20 cellular contexts compared by ENCODE assay signal in genomic region chr3:50286322-50287227, GRCh38. TPM values are rescaled to one million over a fixed set of nuclear protein-coding genes. Genes with fewer than 3 reads are reported as not detected.
DNase-seq lines count a peak whose midpoint lies in the region; ATAC-seq, FAIRE-seq and TF ChIP-seq lines count a peak whose summit lies in the region.
"Had no signal": no experiment of that assay in that cellular context is flagged by ENCODE, and none has a peak within 500 bp of the region (broad histone marks: within the 10 kb centered on the region; RNA-seq: fewer than 3 reads in every experiment).

No MANE protein-coding gene starts in this region.

- H3K4me3 Mint-ChIP-seq in activated CD8-positive, alpha-beta memory T cell treated with anti-CD3 and anti-CD28 coated beads, Interleukin-2, amount 10 ng/mL, durations not matched to agents 7 days and 5 days = no peak overlapping the region

- H3K27me3 Mint-ChIP-seq in activated CD8-positive, alpha-beta memory T cell treated with anti-CD3 and anti-CD28 coated beads, Interleukin-2, amount 10 ng/mL, durations not matched to agents 7 days and 5 days = no peaks in the 10 kb centered on the region
- H3K27me3 Mint-ChIP-seq: CD4-positive, alpha-beta memory T cell had no signal

- intact Hi-C loops in mucosa of descending colon (cut with DNase I, micrococcal nuclease) = no loop called here

- no peak for TF ChIP-seq CTCF in mucosa of descending colon (IDR thresholded peaks at IDR 0.05)

- no peak for ATAC-seq in activated CD8-positive, alpha-beta memory T cell treated with anti-CD3 and anti-CD28 coated beads, Interleukin-2, amount 10 ng/mL, durations not matched to agents 7 days and 5 days
- ATAC-seq in mucosa of descending colon = no peak
- ATAC-seq: PC-3 had no signal

- H3K4me3 ChIP-seq in mucosa of descending colon = no peak overlapping the region

- peak overlapping the region; percentile 32 for H3K27ac Mint-ChIP-seq in activated CD8-positive, alpha-beta memory T cell treated with anti-CD3 and anti-CD28 coated beads, Interleukin-2, amount 10 ng/mL, durations not matched to agents 7 days and 5 days

- no peak for DNase-seq in activated CD8-positive, alpha-beta memory T cell treated with anti-CD3 and anti-CD28 coated beads, Interleukin-2, amount 10 ng/mL, durations not matched to agents 7 days and 5 days
- no peak for DNase-seq in activated CD8-positive, alpha-beta memory T cell treated with anti-CD3 and anti-CD28 coated beads for 24 hours
- no peak for DNase-seq in GM12891 (ENCODE audit: insufficient read length, low spot score)
- DNase-seq in ecto neural progenitor cell (ENCODE audit: low spot score) = peak; percentile 29
- DNase-seq in islet precursor cell = peak; percentile 48
- DNase-seq in mucosa of descending colon = no peak
- DNase-seq in C1 segment of cervical spinal cord (lab: John Stamatoyannopoulos, UW) = no peak
- no peak for DNase-seq in GOT3 (lab: John Stamatoyannopoulos, UW)
- DNase-seq: 8988T, BE2C, NCI-H1048, NCI-H146, NCI-H2081, NCI-H748 treated with DMSO at 0.1 percent for 48 hours, PC-3 had no signal

- CTCF ChIA-PET in activated CD8-positive, alpha-beta memory T cell treated with anti-CD3 and anti-CD28 coated beads, Interleukin-2, amount 10 ng/mL, durations not matched to agents 7 days and 5 days (lab: Charles Lee) = interaction anchor here (0.9 to 1.1 kb wide), 3 partner anchors 13 to 37 kb away, joined by 3 read pairs; no protein-coding TSS in a partner anchor

- TF ChIP-seq POLR2A in GM12891 (IDR thresholded peaks at IDR 0.05; ENCODE audit: low read depth, low read length) = no peak

- H3K36me3 ChIP-seq in mucosa of descending colon (ENCODE audit: low read depth) = peaks cover 4% of the 10 kb centered on the region

- FAIRE-seq in GM12891 (lab: Jason Lieb, UNC) = no peak
- FAIRE-seq: GM18507, H54 had no signal

- H3K9me3 ChIP-seq in mucosa of descending colon = no peaks in the 10 kb centered on the region
- H3K9me3 ChIP-seq: BE2C had no signal

- H3K36me3 Mint-ChIP-seq in activated CD8-positive, alpha-beta memory T cell treated with anti-CD3 and anti-CD28 coated beads, Interleukin-2, amount 10 ng/mL, durations not matched to agents 7 days and 5 days = peaks cover 6% of the 10 kb centered on the region

- no peaks in the 10 kb centered on the region for H3K9me3 Mint-ChIP-seq in activated CD8-positive, alpha-beta memory T cell treated with anti-CD3 and anti-CD28 coated beads, Interleukin-2, amount 10 ng/mL, durations not matched to agents 7 days and 5 days (ENCODE audit: low read depth)
- H3K9me3 Mint-ChIP-seq: CD4-positive, alpha-beta memory T cell had no signal

- peaks cover 12% of the 10 kb centered on the region for H3K4me1 ChIP-seq in mucosa of descending colon (ENCODE audit: low read depth)
- H3K4me1 ChIP-seq: BE2C had no signal

- H3K4me1 Mint-ChIP-seq in activated CD8-positive, alpha-beta memory T cell treated with anti-CD3 and anti-CD28 coated beads, Interleukin-2, amount 10 ng/mL, durations not matched to agents 7 days and 5 days = peaks cover 12% of the 10 kb centered on the region

TF ChIP-seq in GM12891, 5 proteins besides CTCF, POLR2A, EP300 and RAD21:
- no peak for TF ChIP-seq PAX5 (IDR thresholded peaks at IDR 0.05; ENCODE audit: insufficient read depth, low read length, severe bottlenecking)
- TF ChIP-seq POLR2AphosphoS5 (IDR thresholded peaks at IDR 0.05; ENCODE audit: low read depth, low read length) = peak; percentile 60

RNA-seq across cellular contexts. Expression of gene IFRD2, which starts 5.7 kb away (rescaled TPM):
- 100 to 1,000 TPM in 1 of 2 experiments, 10 to 100 TPM in 1; 74.8 to 103 TPM for total RNA-seq in activated CD8-positive, alpha-beta memory T cell treated with anti-CD3 and anti-CD28 coated beads, Interleukin-2, amount 10 ng/mL, durations not matched to agents 7 days and 5 days
- polyA plus RNA-seq in GM12891 (2012; ENCODE audit: low read depth, missing spikeins) = 42.6 TPM
- 10 to 100 TPM; 54.8 to 59.8 (median 57.0) TPM for total RNA-seq in mucosa of descending colon

RNA-seq across cellular contexts. Expression of gene LSMEM2, which starts 7.7 kb away (rescaled TPM):
- not detected for total RNA-seq in activated CD8-positive, alpha-beta memory T cell treated with anti-CD3 and anti-CD28 coated beads, Interleukin-2, amount 10 ng/mL, durations not matched to agents 7 days and 5 days
- not detected for polyA plus RNA-seq in GM12891 (2012; ENCODE audit: low read depth, missing spikeins)
- total RNA-seq in mucosa of descending colon = under 1 TPM in 1 of 3 donors, not detected in 2; 0.32 TPM
- total RNA-seq: CD4-positive, alpha-beta memory T cell; MCF 10A; NCI-H460; PC-3 had no signal

RNA-seq across cellular contexts. Expression of gene HYAL3, which starts 12.6 kb away (rescaled TPM):
- total RNA-seq in activated CD8-positive, alpha-beta memory T cell treated with anti-CD3 and anti-CD28 coated beads, Interleukin-2, amount 10 ng/mL, durations not matched to agents 7 days and 5 days = 10 to 100 TPM; 13.0 to 14.3 TPM
- polyA plus RNA-seq in GM12891 (2012; ENCODE audit: low read depth, missing spikeins) = 2.3 TPM
- 1 to 10 TPM; 1.4 to 2.9 (median 1.4) TPM for total RNA-seq in mucosa of descending colon

RNA-seq across cellular contexts. Expression of gene NAA80, which starts 12.6 kb away (rescaled TPM):
- total RNA-seq in activated CD8-positive, alpha-beta memory T cell treated with anti-CD3 and anti-CD28 coated beads, Interleukin-2, amount 10 ng/mL, durations not matched to agents 7 days and 5 days = 10 to 100 TPM; 23.1 to 37.3 TPM
- polyA plus RNA-seq in GM12891 (2012; ENCODE audit: low read depth, missing spikeins) = 9.3 TPM
- 10 to 100 TPM in 1 of 3 donors, 1 to 10 TPM in 2; 7.0 to 10.1 (median 8.4) TPM for total RNA-seq in mucosa of descending colon

RNA-seq across cellular contexts. Expression of gene HYAL1, which starts 16.8 kb away (rescaled TPM):
- total RNA-seq in activated CD8-positive, alpha-beta memory T cell treated with anti-CD3 and anti-CD28 coated beads, Interleukin-2, amount 10 ng/mL, durations not matched to agents 7 days and 5 days = under 1 TPM; 0.14 to 0.15 TPM
- 0.18 TPM for polyA plus RNA-seq in GM12891 (2012; ENCODE audit: low read depth, missing spikeins)
- total RNA-seq in mucosa of descending colon = 10 to 100 TPM in 1 of 3 donors, 1 to 10 TPM in 2; 5.3 to 10.0 (median 7.0) TPM

Comparison
In these comparisons a context has a peak if more than half of its experiments do, and no peak if none do; other contexts are left out.
1. DNase-seq: peak in ecto neural progenitor cell (single experiment) and islet precursor cell (single experiment); none in activated CD8-positive, alpha-beta memory T cell treated with anti-CD3 and anti-CD28 coated beads, Interleukin-2, amount 10 ng/mL, durations not matched to agents 7 days and 5 days (single experiment), activated CD8-positive, alpha-beta memory T cell treated with anti-CD3 and anti-CD28 coated beads for 24 hours (single experiment), GM12891 (single experiment), mucosa of descending colon (0 of 3), C1 segment of cervical spinal cord (0 of 14) and GOT3 (single experiment).